In genomic region chr1:27525296-27526271, GRCh38 we compare ENCODE assay signal across 8 cellular contexts. TPM values are rescaled to one million over a fixed set of nuclear protein-coding genes. Genes with fewer than 3 reads are reported as not detected.
A peak's percentile ranks its signal among the peaks of the same experiment; 100 is the strongest.
DNase-seq lines count a peak whose midpoint lies in the region; ATAC-seq and TF ChIP-seq lines count a peak whose summit lies in the region.

No MANE protein-coding gene starts in this region.

- CTCF ChIA-PET in SK-N-SH (lab: Yijun Ruan, JAX): interaction anchor here (0.7 to 3.6 kb wide), 4 partner anchors 11 to 83 kb away, joined by 3 to 19 read pairs (median 4); no protein-coding TSS in a partner anchor

- TF ChIP-seq CTCF in SK-N-SH (IDR thresholded peaks at IDR 0.05): no peak

- H2AFZ ChIP-seq in SK-N-SH (ENCODE audit: low read depth): no peak overlapping the region

- H3K9ac ChIP-seq in SK-N-SH (no peak overlapping the region), HUES64 (ENCODE audit: low read depth, low read length) (peak overlapping the region; percentile 12; the same call in 1 of the 2 replicates)

- H3K27ac ChIP-seq in SK-N-SH (ENCODE audit: low read depth in 2 of 2, low read length in 1 of 2) (peak overlapping the region in 1 of 2 experiments; percentile 20; a peak in 1 of 4 replicates), HUES64 (ENCODE audit: low read depth, low read length) (peak overlapping the region; percentile 59)

- H3K36me3 ChIP-seq in SK-N-SH (replicated peaks in 1 of 2; ENCODE audit: control insufficient read depth in 1 of 2, insufficient read depth in 2 of 2, low read length in 1 of 2): peaks cover 0 to 4% of the 10 kb centered on the region in 2 experiments
- no peaks in the 10 kb centered on the region for H3K36me3 ChIP-seq in HUES64 (ENCODE audit: insufficient read depth, low read length)

- H3K27me3 ChIP-seq in SK-N-SH (ENCODE audit: insufficient read depth): no peaks in the 10 kb centered on the region
- H3K27me3 ChIP-seq in HUES64 (ENCODE audit: insufficient read depth, low read length): peaks cover 3% of the 10 kb centered on the region; the same call in 1 of the 2 replicates

- H3K4me3 ChIP-seq in SK-N-SH (ENCODE audit: low read depth in 2 of 2, low read length in 1 of 2) (no peak overlapping the region), HUES64 (ENCODE audit: low read length) (peak overlapping the region; percentile 28)

- POLR2A ChIA-PET in SK-N-SH (lab: Yijun Ruan, JAX): interaction anchor here (0.6 kb wide), 1 partner anchor 152 kb away, joined by 3 read pairs; no protein-coding TSS in a partner anchor

- no peak overlapping the region; the same call in 1 of the 2 replicates for H3K4me2 ChIP-seq in SK-N-SH

- H3K9me2 ChIP-seq in SK-N-SH: no peaks in the 10 kb centered on the region

- no peak for TF ChIP-seq RAD21 in SK-N-SH (IDR thresholded peaks at IDR 0.05; ENCODE audit: low read length)

- DNase-seq in SK-N-SH (no peak), SKM-1 (lab: John Stamatoyannopoulos, UW; ENCODE audit: unreplicated experiment) (peak; percentile 90), brain pericyte (ENCODE audit: low read depth, low spot score) (peak; percentile 42), islet precursor cell (peak; percentile 71), NCI-H774 (lab: John Stamatoyannopoulos, UW) (no peak)
- peak; percentile 57 for DNase-seq in stimulated activated CD4-positive, alpha-beta T cell treated with anti-CD3 and anti-CD28 coated beads, Interleukin-4, amount 100 ng/mL, for 1 hour

- H3F3A ChIP-seq in SK-N-SH (replicated peaks; ENCODE audit: insufficient read depth): no peaks in the 10 kb centered on the region

- H3K4me1 ChIP-seq in SK-N-SH (ENCODE audit: control insufficient read depth in 1 of 2, insufficient read depth in 2 of 2, low read depth in 1 of 2, low read length in 1 of 2) (peaks cover 3 to 72% of the 10 kb centered on the region in 2 experiments; a peak in 1 of 4 replicates), HUES64 (ENCODE audit: insufficient read depth, low read length) (peaks cover 42% of the 10 kb centered on the region)

- no peaks in the 10 kb centered on the region for H3K79me2 ChIP-seq in SK-N-SH (ENCODE audit: insufficient read depth)

- no peaks in the 10 kb centered on the region for H4K20me1 ChIP-seq in SK-N-SH (ENCODE audit: insufficient read depth)

- WGBS in SK-N-SH (ENCODE audit: low lambda C conversion rate): 91% methylated on average over 8 of the region's 16 CpGs
- WGBS in HUES64: 41% methylated on average over 15 of the region's 16 CpGs

- ATAC-seq in SK-N-SH treated with all-trans-retinoic acid at 6 μM for 48 hours: peak; percentile 60

- no peak for TF ChIP-seq EP300 in SK-N-SH (IDR thresholded peaks at IDR 0.05; ENCODE audit: borderline replicate concordance in 1 of 2, low read depth in 1 of 2, low read length in 1 of 2)

- H3K9me3 ChIP-seq in SK-N-SH (no peaks in the 10 kb centered on the region), HUES64 (ENCODE audit: insufficient read depth, low read depth, low read length) (no peaks in the 10 kb centered on the region)

TF ChIP-seq in SK-N-SH treated with all-trans-retinoic acid at 6 μM for 48 hours, 23 proteins besides CTCF, POLR2A, EP300 and RAD21 (continues in another document):
- TF ChIP-seq RARB (CRISPR knock-in tag; IDR thresholded peaks at IDR 0.05) (no peak), ZC3H10 (CRISPR knock-in tag; IDR thresholded peaks at IDR 0.05) (no peak), ZNF8 (CRISPR knock-in tag; IDR thresholded peaks at IDR 0.05) (no peak), TCF4 (CRISPR knock-in tag; IDR thresholded peaks at IDR 0.05; ENCODE audit: borderline replicate concordance) (no peak), ZFP3 (CRISPR knock-in tag; IDR thresholded peaks at IDR 0.05) (no peak), ESRRG (CRISPR knock-in tag; IDR thresholded peaks at IDR 0.05) (no peak), ZNF565 (CRISPR knock-in tag; conservative IDR thresholded peaks at IDR 0.05; ENCODE audit: low read depth) (no peak), CREB5 (CRISPR knock-in tag; IDR thresholded peaks at IDR 0.05; ENCODE audit: low read depth) (no peak), GLIS3 (CRISPR knock-in tag; IDR thresholded peaks at IDR 0.05) (no peak), CSRNP3 (CRISPR knock-in tag; IDR thresholded peaks at IDR 0.05) (no peak)

TF ChIP-seq in SK-N-SH, 30 proteins besides CTCF, POLR2A, EP300 and RAD21:
- TF ChIP-seq RFX5 (IDR thresholded peaks at IDR 0.05; ENCODE audit: low read length) (no peak), EZH2phosphoT487 (IDR thresholded peaks at IDR 0.05; ENCODE audit: borderline replicate concordance, low read depth) (no peak)
TF ChIP-seq in SK-N-SH: peak in this region for 0.

RNA-seq across cellular contexts. Expression of gene WASF2, which starts 35.6 kb away (rescaled TPM):
- 23.0 and 27.1 TPM in 2 replicates for polyA plus RNA-seq in SK-N-SH (2012; rRNA removed)
- polyA plus RNA-seq in SK-N-SH (2012; cell fraction: cytosol; rRNA removed): 18.4 and 22.2 TPM in 2 replicates
- 25.1 and 25.5 TPM in 2 replicates for polyA plus RNA-seq in SK-N-SH (2012; cell fraction: nucleus; rRNA removed)
- polyA plus RNA-seq in HUES64 (2013, experiment 1 of 2): 39.8 TPM
- 49.3 TPM for polyA plus RNA-seq in HUES64 (2013, experiment 2 of 2)

Comparison
In these comparisons a context has a peak if more than half of its experiments do, and no peak if none do; other contexts are left out.
1. DNase-seq: peak in SKM-1 (single experiment), brain pericyte (single experiment), islet precursor cell (single experiment) and stimulated activated CD4-positive, alpha-beta T cell treated with anti-CD3 and anti-CD28 coated beads, Interleukin-4, amount 100 ng/mL, for 1 hour (single experiment); none in SK-N-SH (single experiment) and NCI-H774 (single experiment).